Comparison of ENCODE assay signal across 1 cellular context in genomic region chr5:36150676-36151433, GRCh38.
TF ChIP-seq lines count a peak whose summit lies in the region.

No MANE protein-coding gene starts in this region.

TF ChIP-seq in IMR-90, 13 proteins besides CTCF, POLR2A, EP300 and RAD21:
- no peak for TF ChIP-seq USF2 (IDR thresholded peaks at IDR 0.05; ENCODE audit: low read depth, low read length)
- TF ChIP-seq MXI1 (IDR thresholded peaks at IDR 0.05; ENCODE audit: borderline replicate concordance, low read depth, low read length): peak; percentile 61; the same call in 1 of the 2 replicates
- TF ChIP-seq CEBPB (IDR thresholded peaks at IDR 0.05; ENCODE audit: low read depth, low read length): no peak
- TF ChIP-seq NFE2L2 (IDR thresholded peaks at IDR 0.05; ENCODE audit: low read depth, low read length): peak; percentile 7; the same call in 1 of the 2 replicates
